In genomic region chr14:77547512-77547911, GRCh38 we compare ENCODE assay signal across 27 cellular contexts. TPM values are rescaled to one million over a fixed set of nuclear protein-coding genes. Genes with fewer than 3 reads are reported as not detected.
DNase-seq lines count a peak whose midpoint lies in the region; ATAC-seq and TF ChIP-seq lines count a peak whose summit lies in the region.
"Had no signal": no experiment of that assay in that cellular context is flagged by ENCODE, and none has a peak within 500 bp of the region (broad histone marks: within the 10 kb centered on the region; RNA-seq: fewer than 3 reads in every experiment).

No MANE protein-coding gene starts in this region.

- H3K9ac ChIP-seq in mesenchymal stem cell (ENCODE audit: low read length), result no peak overlapping the region
- no peak overlapping the region for H3K9ac ChIP-seq in MM.1S (ENCODE audit: low read length)

- no peak overlapping the region for H2AFZ ChIP-seq in mesenchymal stem cell (ENCODE audit: low read depth, low read length)
- H2AFZ ChIP-seq in MM.1S (ENCODE audit: low read length), result no peak overlapping the region

- no peak overlapping the region for H3K18ac ChIP-seq in mesenchymal stem cell (ENCODE audit: low read depth in 1 of 2, low read length in 2 of 2)

- no peaks in the 10 kb centered on the region for H3K79me2 ChIP-seq in MM.1S (ENCODE audit: low read length)

- WGBS in mesenchymal stem cell, result 74% methylated on average over 4 of the region's 6 CpGs

- H2BK120ac ChIP-seq in mesenchymal stem cell (ENCODE audit: low read depth, low read length), result no peak overlapping the region

- peaks cover 15% of the 10 kb centered on the region for H3K36me3 ChIP-seq in WERI-Rb-1
- H3K36me3 ChIP-seq in mesenchymal stem cell (ENCODE audit: control insufficient read depth in 1 of 2, insufficient read depth in 2 of 2, low read depth in 1 of 2, low read length in 2 of 2), result peaks cover 16 to 58% of the 10 kb centered on the region in 2 experiments
- H3K36me3 ChIP-seq in MM.1S (replicated peaks; ENCODE audit: insufficient read depth, low read length), result no peaks in the 10 kb centered on the region

- no peak overlapping the region for H2BK15ac ChIP-seq in mesenchymal stem cell (ENCODE audit: low read depth, poor library complexity, severe bottlenecking)

- intact Hi-C loops in activated naive CD4-positive, alpha-beta T cell treated with anti-CD3 and anti-CD28 coated beads for 36 hours (cut with micrococcal nuclease), result no loop called here

- DNase-seq in WERI-Rb-1, result no peak
- DNase-seq in foreskin keratinocyte, result no peak
- no peak for DNase-seq in mesenchymal stem cell
- no peak for DNase-seq in MM.1S
- DNase-seq in SKM-1 treated with dmso at 0.1 percent for 144 hours (lab: John Stamatoyannopoulos, UW; ENCODE audit: unreplicated experiment), result no peak
- no peak for DNase-seq in activated naive CD4-positive, alpha-beta T cell treated with anti-CD3 and anti-CD28 coated beads for 36 hours
- DNase-seq: ACHN; activated CD4-positive, alpha-beta T cell treated with anti-CD3 and anti-CD28 coated beads for 36 hours; activated CD8-positive, alpha-beta memory T cell treated with anti-CD3 and anti-CD28 coated beads, Interleukin-2, amount 10 ng/mL, durations not matched to agents 7 days and 5 days; activated gamma-delta T cell; anterior cingulate cortex; erythroblast; head of caudate nucleus; immature natural killer cell; IMR-90; MV-4-11; naive thymus-derived CD8-positive, alpha-beta T cell; NCI-H1930; NCI-H510A; stimulated activated naive B cell treated with anti-CD40 and anti-IgM and Interleukin-4, amounts not matched to agents 10 μg/mL and 1 μg/mL and 100 μg/mL, for 72 hours had no signal

- no peaks in the 10 kb centered on the region for H3K9me3 Mint-ChIP-seq in activated naive CD4-positive, alpha-beta T cell treated with anti-CD3 and anti-CD28 coated beads for 36 hours
- H3K9me3 Mint-ChIP-seq: immature natural killer cell; naive thymus-derived CD8-positive, alpha-beta T cell; stimulated activated naive B cell treated with anti-CD40 and anti-IgM and Interleukin-4, amounts not matched to agents 10 μg/mL and 1 μg/mL and 100 μg/mL, for 72 hours; T-helper 2 cell treated with Interferon-gamma antibody and Interleukin-4, amounts not matched to agents 5 μg/mL and 100 μg/mL, for 36 hours had no signal

- ATAC-seq in foreskin keratinocyte, result peak; percentile 45
- ATAC-seq: activated CD4-positive, alpha-beta T cell treated with anti-CD3 and anti-CD28 coated beads for 36 hours; activated CD8-positive, alpha-beta memory T cell treated with anti-CD3 and anti-CD28 coated beads, Interleukin-2, amount 10 ng/mL, durations not matched to agents 7 days and 5 days; naive thymus-derived CD8-positive, alpha-beta T cell; stimulated activated naive B cell treated with anti-CD40 and anti-IgM and Interleukin-4, amounts not matched to agents 10 μg/mL and 1 μg/mL and 100 μg/mL, for 72 hours had no signal

- no peaks in the 10 kb centered on the region for H3K4me1 Mint-ChIP-seq in activated naive CD4-positive, alpha-beta T cell treated with anti-CD3 and anti-CD28 coated beads for 36 hours (ENCODE audit: low read depth)

- H3K27me3 ChIP-seq in WERI-Rb-1 (ENCODE audit: insufficient read depth, low read depth, severe bottlenecking) (no peaks in the 10 kb centered on the region), foreskin keratinocyte (no peaks in the 10 kb centered on the region), mesenchymal stem cell (ENCODE audit: control insufficient read depth in 1 of 2, insufficient read depth in 1 of 2, low read length in 2 of 2) (no peaks in the 10 kb centered on the region), MM.1S (replicated peaks; ENCODE audit: insufficient read depth, low read length) (no peaks in the 10 kb centered on the region)
- H3K27me3 ChIP-seq: tibial nerve had no signal

- no peak overlapping the region for H2BK12ac ChIP-seq in mesenchymal stem cell (ENCODE audit: low read length in 2 of 2)

- H3K4me3 ChIP-seq in WERI-Rb-1 (ENCODE audit: low read depth, low read length) (no peak overlapping the region), mesenchymal stem cell (ENCODE audit: insufficient read depth in 1 of 2, low read depth in 1 of 2, low read length in 2 of 2) (no peak overlapping the region), MM.1S (ENCODE audit: low read length) (no peak overlapping the region)
- H3K4me3 ChIP-seq: coronary artery, lung, tibial nerve had no signal

- H3K27ac Mint-ChIP-seq in activated naive CD4-positive, alpha-beta T cell treated with anti-CD3 and anti-CD28 coated beads for 36 hours, result no peak overlapping the region
- H3K27ac Mint-ChIP-seq: activated CD4-positive, alpha-beta T cell treated with anti-CD3 and anti-CD28 coated beads for 36 hours; activated CD8-positive, alpha-beta memory T cell treated with anti-CD3 and anti-CD28 coated beads, Interleukin-2, amount 10 ng/mL, durations not matched to agents 7 days and 5 days; immature natural killer cell; naive thymus-derived CD8-positive, alpha-beta T cell; stimulated activated naive B cell treated with anti-CD40 and anti-IgM and Interleukin-4, amounts not matched to agents 10 μg/mL and 1 μg/mL and 100 μg/mL, for 72 hours; T-helper 2 cell treated with Interferon-gamma antibody and Interleukin-4, amounts not matched to agents 5 μg/mL and 100 μg/mL, for 36 hours had no signal

- no peaks in the 10 kb centered on the region for H3K9me3 ChIP-seq in WERI-Rb-1 (ENCODE audit: severe bottlenecking)
- H3K9me3 ChIP-seq in mesenchymal stem cell (ENCODE audit: control insufficient read depth, low read length), result no peaks in the 10 kb centered on the region
- H3K9me3 ChIP-seq in MM.1S (replicated peaks; ENCODE audit: insufficient read depth, low read length), result no peaks in the 10 kb centered on the region
- H3K9me3 ChIP-seq: tibial nerve had no signal

- no peaks in the 10 kb centered on the region for H3K27me3 Mint-ChIP-seq in activated naive CD4-positive, alpha-beta T cell treated with anti-CD3 and anti-CD28 coated beads for 36 hours (ENCODE audit: low read depth)
- H3K27me3 Mint-ChIP-seq: activated CD4-positive, alpha-beta T cell treated with anti-CD3 and anti-CD28 coated beads for 36 hours; activated CD8-positive, alpha-beta memory T cell treated with anti-CD3 and anti-CD28 coated beads, Interleukin-2, amount 10 ng/mL, durations not matched to agents 7 days and 5 days; naive thymus-derived CD8-positive, alpha-beta T cell; stimulated activated naive B cell treated with anti-CD40 and anti-IgM and Interleukin-4, amounts not matched to agents 10 μg/mL and 1 μg/mL and 100 μg/mL, for 72 hours had no signal

- H3K23ac ChIP-seq in mesenchymal stem cell (ENCODE audit: low read length in 2 of 2), result peak overlapping the region in 1 of 2 experiments; percentile 63

- peak overlapping the region in 1 of 2 experiments; percentile 41 for H3K14ac ChIP-seq in mesenchymal stem cell (ENCODE audit: low read length in 2 of 2)

- H2BK5ac ChIP-seq in mesenchymal stem cell (ENCODE audit: low read depth, low read length, poor library complexity, severe bottlenecking), result no peak overlapping the region

- no peaks in the 10 kb centered on the region for H3F3A ChIP-seq in MM.1S (ENCODE audit: insufficient read depth, low read length)

- H2AK5ac ChIP-seq in mesenchymal stem cell (ENCODE audit: low read length, severe bottlenecking), result no peak overlapping the region

- H3K9me2 ChIP-seq in MM.1S (replicated peaks; ENCODE audit: insufficient read depth, low read length), result no peaks in the 10 kb centered on the region

- H4K91ac ChIP-seq in mesenchymal stem cell (ENCODE audit: low read length), result no peak overlapping the region

- H3K79me1 ChIP-seq in mesenchymal stem cell (replicated peaks; ENCODE audit: low read length, poor library complexity, severe bottlenecking), result peaks cover 32% of the 10 kb centered on the region

- H3K4me1 ChIP-seq in foreskin keratinocyte, result no peaks in the 10 kb centered on the region
- H3K4me1 ChIP-seq in mesenchymal stem cell (ENCODE audit: control insufficient read depth, insufficient read depth, low read depth, low read length), result peaks cover 4% of the 10 kb centered on the region
- H3K4me1 ChIP-seq in MM.1S (ENCODE audit: low read length), result no peaks in the 10 kb centered on the region

- H3K4me2 ChIP-seq in mesenchymal stem cell (ENCODE audit: low read length, poor library complexity, severe bottlenecking) (no peak overlapping the region), MM.1S (ENCODE audit: low read depth, low read length) (no peak overlapping the region)

- H4K20me1 ChIP-seq in MM.1S (ENCODE audit: insufficient read depth, low read length), result no peaks in the 10 kb centered on the region

- H3K27ac ChIP-seq in 22Rv1 (no peak overlapping the region), WERI-Rb-1 (no peak overlapping the region), foreskin keratinocyte (no peak overlapping the region), mesenchymal stem cell (ENCODE audit: low read length, poor library complexity, severe bottlenecking) (no peak overlapping the region), MM.1S (ENCODE audit: low read length) (no peak overlapping the region)
- H3K27ac ChIP-seq: coronary artery, tibial nerve had no signal

- CTCF ChIA-PET in activated naive CD4-positive, alpha-beta T cell treated with anti-CD3 and anti-CD28 coated beads for 36 hours (lab: Charles Lee), result interaction anchor here (1.5 kb wide), 1 partner anchor 88 kb away, joined by 5 read pairs; no protein-coding TSS in a partner anchor

- peaks cover 24% of the 10 kb centered on the region for H3K36me3 Mint-ChIP-seq in activated naive CD4-positive, alpha-beta T cell treated with anti-CD3 and anti-CD28 coated beads for 36 hours (ENCODE audit: low read depth)

- TF ChIP-seq CTCF in 22Rv1 (IDR thresholded peaks at IDR 0.05), result 0 out of 2 replicates have a peak, but pooled peaks have one; percentile 8
- peak; percentile 36 for TF ChIP-seq CTCF in GM12873 (IDR thresholded peaks at IDR 0.05; ENCODE audit: insufficient read depth, low read depth, low read length, missing control alignments)
- TF ChIP-seq CTCF in WERI-Rb-1 (IDR thresholded peaks at IDR 0.05; ENCODE audit: low read depth, low read length), result 0 out of 2 replicates have a peak, but pooled peaks have one; percentile 17
- no peak for TF ChIP-seq CTCF in foreskin keratinocyte (conservative IDR thresholded peaks at IDR 0.05)
- TF ChIP-seq CTCF in MM.1S (IDR thresholded peaks at IDR 0.05; ENCODE audit: low read length), result no peak

- no peak overlapping the region for H4K8ac ChIP-seq in mesenchymal stem cell (ENCODE audit: low read length)

- no peak overlapping the region for H3K4me3 Mint-ChIP-seq in activated naive CD4-positive, alpha-beta T cell treated with anti-CD3 and anti-CD28 coated beads for 36 hours
- H3K4me3 Mint-ChIP-seq: activated CD4-positive, alpha-beta T cell treated with anti-CD3 and anti-CD28 coated beads for 36 hours; activated CD8-positive, alpha-beta memory T cell treated with anti-CD3 and anti-CD28 coated beads, Interleukin-2, amount 10 ng/mL, durations not matched to agents 7 days and 5 days; immature natural killer cell; naive thymus-derived CD8-positive, alpha-beta T cell; stimulated activated naive B cell treated with anti-CD40 and anti-IgM and Interleukin-4, amounts not matched to agents 10 μg/mL and 1 μg/mL and 100 μg/mL, for 72 hours; T-helper 2 cell treated with Interferon-gamma antibody and Interleukin-4, amounts not matched to agents 5 μg/mL and 100 μg/mL, for 36 hours had no signal

- H3K4ac ChIP-seq in mesenchymal stem cell (ENCODE audit: low read depth in 1 of 2, low read length in 2 of 2), result no peak overlapping the region

RNA-seq across cellular contexts. Expression of gene ISM2, which starts 48.9 kb away (rescaled TPM):
- total RNA-seq in foreskin keratinocyte, result 0.10 and 0.14 TPM in 2 replicates
- polyA plus RNA-seq in foreskin keratinocyte, result 0.03 and 0.04 TPM in 2 replicates
- polyA plus RNA-seq in mesenchymal stem cell (2013, experiment 1 of 2), result not detected
- polyA plus RNA-seq in mesenchymal stem cell (2013, experiment 2 of 2), result 0.03 TPM
- total RNA-seq in activated naive CD4-positive, alpha-beta T cell treated with anti-CD3 and anti-CD28 coated beads for 36 hours, result not detected
- total RNA-seq: activated CD8-positive, alpha-beta memory T cell treated with anti-CD3 and anti-CD28 coated beads, Interleukin-2, amount 10 ng/mL, durations not matched to agents 7 days and 5 days; lung; naive thymus-derived CD8-positive, alpha-beta T cell; pulmonary artery endothelial cell had no signal
- polyA plus RNA-seq: immature natural killer cell; naive thymus-derived CD8-positive, alpha-beta T cell had no signal

Comparison
In these comparisons a context has a peak if more than half of its experiments do, and no peak if none do; other contexts are left out.
1. CTCF ChIP-seq: peak in 22Rv1 (single experiment), GM12873 (single experiment) and WERI-Rb-1 (single experiment); none in foreskin keratinocyte (single experiment) and MM.1S (single experiment).